ENCODE assay signal across 15 cellular contexts in genomic region chr10:4650109-4650508, GRCh38.
DNase-seq lines count a peak whose midpoint lies in the region; ATAC-seq, FAIRE-seq and TF ChIP-seq lines count a peak whose summit lies in the region.
"Had no signal": no experiment of that assay in that cellular context is flagged by ENCODE, and none has a peak within 500 bp of the region (broad histone marks: within the 10 kb centered on the region; RNA-seq: fewer than 3 reads in every experiment).

No MANE protein-coding gene starts in this region.

- DNase-seq in NCI-H1417 (lab: John Stamatoyannopoulos, UW) (peak in 2 of 3 experiments; percentile 39 to 46), NCI-H1417 treated with DMSO at 0.1 percent for 48 hours (lab: John Stamatoyannopoulos, UW) (no peak), ascending aorta (ENCODE audit: low spot score in 2 of 2) (no peak), left ventricle myocardium inferior (no peak), thoracic aorta (ENCODE audit: low spot score) (no peak), HepG2 (ENCODE audit: low spot score) (no peak), NCI-H82 (lab: John Stamatoyannopoulos, UW) (no peak)
- DNase-seq: 8988T; activated effector memory CD4-positive, alpha-beta T cell treated with anti-CD3 and anti-CD28 coated beads, Interleukin-2, amount 50 U/mL, for 16 hours; hypothalamus; midbrain; NCI-H524 treated with DMSO at 0.1 percent for 48 hours; right cardiac atrium had no signal

- intact Hi-C loops in ascending aorta (cut with DNase I) (loop anchor here (5.0 to 10.0 kb wide), 4 partner anchors 153 to 715 kb away; no protein-coding TSS in a partner anchor), left ventricle myocardium inferior (cut with micrococcal nuclease) (loop anchor here (5.0 to 10.0 kb wide), 2 partner anchors 138 to 405 kb away; no protein-coding TSS in a partner anchor), HepG2 (cut with micrococcal nuclease; ENCODE audit: unreplicated experiment) (no loop called here)

- FAIRE-seq in HepG2 (lab: Jason Lieb, UNC) = no peak

- ATAC-seq in thoracic aorta (ENCODE audit: insufficient number of reproducible peaks, low FRiP score, low read depth) (no peak), GM18907 (IDR thresholded peaks at IDR 0.05; ENCODE audit: unreplicated experiment) (no peak), HepG2 (no peak)

- H3K36me3 ChIP-seq in ascending aorta = no peaks in the 10 kb centered on the region
- no peaks in the 10 kb centered on the region for H3K36me3 ChIP-seq in left ventricle myocardium inferior
- H3K36me3 ChIP-seq in thoracic aorta = no peaks in the 10 kb centered on the region
- H3K36me3 ChIP-seq in HepG2 (replicated peaks in 1 of 2; ENCODE audit: control insufficient read depth in 1 of 2, insufficient read depth in 2 of 2, low read length in 2 of 2) = no peaks in the 10 kb centered on the region

- no TSS peak for BruUV-seq in HepG2 (replicated peaks; lab: Mats Ljungman, UMichigan)

- POLR2A ChIA-PET in HepG2 (lab: Yijun Ruan, JAX) = no interaction called here

- H3K4me3 ChIP-seq in ascending aorta = no peak overlapping the region
- no peak overlapping the region for H3K4me3 ChIP-seq in left ventricle myocardium inferior
- H3K4me3 ChIP-seq in thoracic aorta = peak overlapping the region; percentile 26
- H3K4me3 ChIP-seq in HepG2 (replicated peaks in 1 of 3; ENCODE audit: insufficient read depth in 1 of 3, low read depth in 2 of 3, low read length in 3 of 3) = no peak overlapping the region
- H3K4me3 ChIP-seq: SK-N-MC had no signal

- WGBS in HepG2 (ENCODE audit: low lambda C conversion rate) = 4% methylated on average over 3 of the region's 3 CpGs

- no peak overlapping the region for H3K9ac ChIP-seq in HepG2 (ENCODE audit: insufficient read depth, low read depth, low read length)

- no peak for TF ChIP-seq EP300 in HepG2 (IDR thresholded peaks at IDR 0.05; ENCODE audit: low read depth in 2 of 2, low read length in 2 of 2)
- no peak for TF ChIP-seq EP300 in HepG2 (CRISPR knock-in tag; IDR thresholded peaks at IDR 0.05; ENCODE audit: borderline replicate concordance)

- H2AFZ ChIP-seq in HepG2 (ENCODE audit: low read length) = no peak overlapping the region

- in situ Hi-C loops in HepG2 (cut with HindIII; ENCODE audit: extremely low pct_ligation_motif_present, low pct_unique_long_range_greater_than_20kb) = loop anchor here (10.0 kb wide), 1 partner anchor 1405 kb away; no protein-coding TSS in a partner anchor

- H3K27ac ChIP-seq in ascending aorta (peak overlapping the region; percentile 61 to 74), left ventricle myocardium inferior (replicated peaks) (peak overlapping the region; percentile 70), thoracic aorta (peak overlapping the region; percentile 55 to 59), HepG2 (ENCODE audit: extremely low read length, insufficient read depth, low read length) (no peak overlapping the region)
- H3K27ac ChIP-seq: SK-N-MC had no signal

- H3K4me1 ChIP-seq in ascending aorta (peaks cover 5 to 27% of the 10 kb centered on the region in 2 donors), left ventricle myocardium inferior (peaks cover 51% of the 10 kb centered on the region), thoracic aorta (ENCODE audit: control insufficient read depth in 1 of 2, low read depth in 2 of 2) (peaks cover 16 to 50% of the 10 kb centered on the region in 2 donors), HepG2 (ENCODE audit: insufficient read depth, low read length) (no peaks in the 10 kb centered on the region)

- H3K79me2 ChIP-seq in HepG2 (ENCODE audit: insufficient read depth, low read length) = no peaks in the 10 kb centered on the region

- no peaks in the 10 kb centered on the region for H4K20me1 ChIP-seq in HepG2 (ENCODE audit: insufficient read depth, low read length)

- H3K9me3 ChIP-seq in ascending aorta (no peaks in the 10 kb centered on the region), left ventricle myocardium inferior (replicated peaks) (no peaks in the 10 kb centered on the region), thoracic aorta (no peaks in the 10 kb centered on the region), HepG2 (ENCODE audit: low read length) (no peaks in the 10 kb centered on the region)

- no peak for TF ChIP-seq POLR2A in HepG2 (IDR thresholded peaks at IDR 0.05; ENCODE audit: insufficient read depth in 1 of 2, low read depth in 2 of 2, low read length in 2 of 2)

- no peaks in the 10 kb centered on the region for H3K27me3 ChIP-seq in ascending aorta
- no peaks in the 10 kb centered on the region for H3K27me3 ChIP-seq in left ventricle myocardium inferior (ENCODE audit: low read depth)
- no peaks in the 10 kb centered on the region for H3K27me3 ChIP-seq in thoracic aorta (replicated peaks; ENCODE audit: insufficient read depth)
- peaks cover 0 to 14% of the 10 kb centered on the region in 2 experiments; a peak in 1 of 5 replicates for H3K27me3 ChIP-seq in HepG2 (ENCODE audit: control insufficient read depth in 1 of 2, insufficient read depth in 2 of 2, low read length in 2 of 2)

- TF ChIP-seq RAD21 in HepG2 (CRISPR knock-in tag; IDR thresholded peaks at IDR 0.05) = no peak

- TF ChIP-seq CTCF in ascending aorta (IDR thresholded peaks at IDR 0.05) = no peak
- TF ChIP-seq CTCF in left ventricle myocardium inferior (IDR thresholded peaks at IDR 0.05; ENCODE audit: borderline replicate concordance) = no peak
- TF ChIP-seq CTCF in thoracic aorta (IDR thresholded peaks at IDR 0.05) = no peak
- TF ChIP-seq CTCF in HepG2 (CRISPR knock-in tag; IDR thresholded peaks at IDR 0.05) = no peak

- H3K4me2 ChIP-seq in HepG2 (ENCODE audit: low read depth, low read length) = no peak overlapping the region

- CTCF ChIA-PET in HepG2 (lab: Yijun Ruan, JAX; ENCODE audit: low intra/inter-chr PET ratio, low total read pairs) = no interaction called here

TF ChIP-seq in HepG2, 621 proteins besides CTCF, POLR2A, EP300 and RAD21:
- TF ChIP-seq KDM1A (CRISPR knock-in tag; IDR thresholded peaks at IDR 0.05) (no peak), ZBTB49 (CRISPR knock-in tag; IDR thresholded peaks at IDR 0.05; ENCODE audit: borderline replicate concordance) (no peak), PLRG1 (conservative IDR thresholded peaks at IDR 0.05) (no peak), JUND (CRISPR knock-in tag; IDR thresholded peaks at IDR 0.05) (no peak), KLF15 (CRISPR knock-in tag; IDR thresholded peaks at IDR 0.05; ENCODE audit: borderline replicate concordance) (no peak), NFE2L1 (CRISPR knock-in tag; IDR thresholded peaks at IDR 0.05; ENCODE audit: borderline replicate concordance) (no peak), AFF4 (CRISPR knock-in tag; IDR thresholded peaks at IDR 0.05) (no peak), ZNF510 (CRISPR knock-in tag; IDR thresholded peaks at IDR 0.05; ENCODE audit: low read depth) (no peak), ZNF225 (CRISPR knock-in tag; IDR thresholded peaks at IDR 0.05) (no peak), RFXAP (CRISPR knock-in tag; IDR thresholded peaks at IDR 0.05; ENCODE audit: borderline replicate concordance) (no peak), ZNF713 (CRISPR knock-in tag; IDR thresholded peaks at IDR 0.05) (no peak), ZNF329 (CRISPR knock-in tag; IDR thresholded peaks at IDR 0.05; ENCODE audit: low read depth) (no peak), CHD4 (IDR thresholded peaks at IDR 0.05; ENCODE audit: borderline replicate concordance, low read length) (no peak)

Comparison
In these comparisons a context has a peak if more than half of its experiments do, and no peak if none do; other contexts are left out.
1. DNase-seq: peak in NCI-H1417 (2 of 3); none in NCI-H1417 treated with DMSO at 0.1 percent for 48 hours (single experiment), ascending aorta (0 of 2), left ventricle myocardium inferior (single experiment), thoracic aorta (single experiment), HepG2 (single experiment) and NCI-H82 (single experiment).